Comparison of ENCODE assay signal across 1 cellular context in genomic region chr3:113849071-113849470, GRCh38. TPM values are rescaled to one million over a fixed set of nuclear protein-coding genes. Genes with fewer than 3 reads are reported as not detected.
"Had no signal": no experiment of that assay in that cellular context is flagged by ENCODE, and none has a peak within 500 bp of the region (broad histone marks: within the 10 kb centered on the region; RNA-seq: fewer than 3 reads in every experiment).

No MANE protein-coding gene starts in this region.

RNA-seq across cellular contexts. Expression of gene GRAMD1C, which starts 10.5 kb away (rescaled TPM):
- total RNA-seq: activated T-cell treated with anti-CD3 and anti-CD28 coated beads, Interleukin-2, amount 50 U/mL, for 4 hours had no signal
